In genomic region chr10:121804460-121804859, GRCh38 we compare ENCODE assay signal across 19 cellular contexts.
DNase-seq lines count a peak whose midpoint lies in the region; ATAC-seq lines count a peak whose summit lies in the region.
"Had no signal": no experiment of that assay in that cellular context is flagged by ENCODE, and none has a peak within 500 bp of the region (broad histone marks: within the 10 kb centered on the region; RNA-seq: fewer than 3 reads in every experiment).

No MANE protein-coding gene starts in this region.

- no peak overlapping the region for H3K4me3 ChIP-seq in skeletal muscle cell (ENCODE audit: low read depth, low read length)
- H3K4me3 ChIP-seq: ascending aorta had no signal

- no peak for ATAC-seq in HG02981 (IDR thresholded peaks at IDR 0.05; ENCODE audit: unreplicated experiment)
- ATAC-seq: naive thymus-derived CD8-positive, alpha-beta T cell had no signal

- DNase-seq in GM03348 (ENCODE audit: low spot score) (peak; percentile 85), NCI-H2227 treated with DMSO at 0.1 percent for 48 hours (lab: John Stamatoyannopoulos, UW) (peak; percentile 36), fibroblast of gingiva (ENCODE audit: low read depth) (peak; percentile 12), skeletal muscle cell (ENCODE audit: low read depth) (peak; percentile 41), SK-N-DZ (ENCODE audit: low spot score) (no peak), cerebellar nuclear complex (lab: John Stamatoyannopoulos, UW) (no peak), kidney tubule cell (ENCODE audit: low spot score) (no peak)
- DNase-seq: activated CD4-positive, alpha-beta T cell treated with anti-CD3 and anti-CD28 coated beads, Interleukin-2, amount 50 U/mL, for 48 hours; activated naive CD4-positive, alpha-beta T cell treated with anti-CD3 and anti-CD28 coated beads for 36 hours; CD4-positive, CD25-positive, alpha-beta regulatory T cell; DMS153; mammary epithelial cell; MV-4-11; naive thymus-derived CD8-positive, alpha-beta T cell; NCI-H187 treated with DMSO at 0.1 percent for 48 hours; NCI-H446 treated with DMSO at 0.1 percent for 48 hours; T-helper 1 cell had no signal

Comparison
In these comparisons a context has a peak if more than half of its experiments do, and no peak if none do; other contexts are left out.
1. DNase-seq: peak in GM03348 (single experiment), NCI-H2227 treated with DMSO at 0.1 percent for 48 hours (single experiment), fibroblast of gingiva (single experiment) and skeletal muscle cell (single experiment); none in SK-N-DZ (single experiment), cerebellar nuclear complex (0 of 2) and kidney tubule cell (single experiment).